Comparison of ENCODE assay signal across 7 cellular contexts in the genomic region with DNA sequence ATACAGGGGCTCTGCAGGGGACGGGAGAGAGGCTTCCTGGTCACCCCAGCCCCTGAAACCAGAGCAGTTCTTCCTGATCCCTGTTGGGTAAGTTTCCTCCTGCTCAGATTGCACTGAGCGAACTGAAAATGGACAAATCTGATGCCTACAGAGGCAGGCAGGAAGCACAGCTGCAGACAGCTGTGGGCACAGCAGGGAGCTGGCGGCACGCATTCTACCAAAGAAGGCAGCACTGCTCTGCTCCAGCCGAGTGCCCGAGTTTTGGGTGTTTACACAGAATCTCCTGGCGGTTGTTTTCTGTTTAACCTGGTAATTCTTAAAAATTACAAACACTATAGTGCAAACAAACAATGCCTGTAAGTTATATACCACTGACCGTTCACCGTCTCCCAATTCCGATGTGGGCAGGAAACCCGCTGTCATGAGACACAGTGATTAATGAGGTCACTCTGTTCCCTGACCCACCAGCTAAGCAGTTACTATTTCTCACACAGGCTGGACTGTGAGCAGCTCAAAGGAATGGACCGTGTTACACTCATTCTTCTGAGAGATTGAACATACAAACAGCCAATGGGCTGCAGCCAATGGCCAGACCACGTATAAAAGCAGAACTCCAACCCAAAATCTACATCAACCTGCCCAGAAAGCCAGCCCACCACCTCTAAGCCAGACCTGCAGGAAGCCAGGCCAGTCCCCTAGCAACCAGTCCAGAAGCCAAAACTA. TPM values are rescaled to one million over a fixed set of nuclear protein-coding genes. Genes with fewer than 3 reads are reported as not detected.
DNase-seq lines count a peak whose midpoint lies in the region; ATAC-seq and TF ChIP-seq lines count a peak whose summit lies in the region.

No MANE protein-coding gene starts in this region.

- peak overlapping the region; percentile 77 for H3K27ac ChIP-seq in PC-3 (ENCODE audit: low read length)
- H3K27ac ChIP-seq in brain microvascular endothelial cell: peak overlapping the region; percentile 97
- H3K27ac ChIP-seq in left lung: peak overlapping the region; percentile 59 to 89
- H3K27ac ChIP-seq in stomach: peak overlapping the region; percentile 59 to 86 (median 84)

- POLR2A ChIA-PET in PC-3 (lab: Charles Lee; ENCODE audit: unreplicated experiment): interaction anchor here (0.6 kb wide), 1 partner anchor 11 kb away, joined by 3 read pairs; no protein-coding TSS in a partner anchor

- TF ChIP-seq POLR2A in stomach (IDR thresholded peaks at IDR 0.05): no peak

- H3K4me1 ChIP-seq in PC-3 (ENCODE audit: insufficient read depth, low read length) (peaks cover 48% of the 10 kb centered on the region), left lung (peaks cover 22 to 94% of the 10 kb centered on the region in 2 donors), stomach (peaks cover 29 to 74% (median 62%) of the 10 kb centered on the region in 4 donors)

- peaks cover 22% of the 10 kb centered on the region for H3K79me2 ChIP-seq in PC-3 (ENCODE audit: low read length)

- in situ Hi-C loops in brain microvascular endothelial cell (cut with HindIII; ENCODE audit: low pct_ligation_motif_present, low sequenced_read_pairs): no loop called here

- H3K9ac ChIP-seq in PC-3 (ENCODE audit: low read length): peak overlapping the region; percentile 39

- H3K9me2 ChIP-seq in PC-3 (replicated peaks; ENCODE audit: low read length): no peaks in the 10 kb centered on the region

- TF ChIP-seq CTCF in PC-3 (conservative IDR thresholded peaks at IDR 0.05; ENCODE audit: low read depth, low read length) (no peak), brain microvascular endothelial cell (IDR thresholded peaks at IDR 0.05; ENCODE audit: low read depth, low read length, missing control alignments) (peak; percentile 21), left lung (IDR thresholded peaks at IDR 0.05) (no peak), stomach (IDR thresholded peaks at IDR 0.05) (no peak)

- TF ChIP-seq EP300 in stomach (IDR thresholded peaks at IDR 0.05): no peak

- 24 to 44% (median 36%) methylated on average over 13 of the region's 13 CpGs for WGBS in stomach, 5 donors

- no peaks in the 10 kb centered on the region for H3F3A ChIP-seq in PC-3 (ENCODE audit: low read length, unreplicated experiment)

- DNase-seq in PC-3 (peak; percentile 72), brain microvascular endothelial cell (peak; percentile 99), left lung (peak in 1 of 2 donors; percentile 49), stomach (no peak)

- H3K27me3 ChIP-seq in PC-3 (ENCODE audit: low read length) (no peaks in the 10 kb centered on the region), brain microvascular endothelial cell (replicated peaks) (no peaks in the 10 kb centered on the region), left lung (no peaks in the 10 kb centered on the region), stomach (no peaks in the 10 kb centered on the region)

- H3K36me3 ChIP-seq in PC-3 (ENCODE audit: low read depth, low read length) (no peaks in the 10 kb centered on the region), brain microvascular endothelial cell (replicated peaks) (no peaks in the 10 kb centered on the region), left lung (no peaks in the 10 kb centered on the region), stomach (peaks cover 0 to 4% (median 0%) of the 10 kb centered on the region in 4 donors)

- no peaks in the 10 kb centered on the region for H4K20me1 ChIP-seq in PC-3 (ENCODE audit: low read length)

- no TSS peak for BruUV-seq in PC-3 (replicated peaks; lab: Mats Ljungman, UMichigan)

- intact Hi-C loops in PC-3 (cut with micrococcal nuclease) (no loop called here), left lung (cut with DNase I) (loop anchor here in 1 of 2 donors (10.0 kb wide), 1 partner anchor 72 kb away; a partner anchor contains a TSS), stomach (cut with DNase I; ENCODE audit: low total_unique reads) (no loop called here)

- H3K9me3 ChIP-seq in PC-3 (ENCODE audit: low read length): no peaks in the 10 kb centered on the region
- no peaks in the 10 kb centered on the region for H3K9me3 ChIP-seq in left lung
- no peaks in the 10 kb centered on the region for H3K9me3 ChIP-seq in stomach

- H3K4me3 ChIP-seq in PC-3 (ENCODE audit: low read length) (peak overlapping the region; percentile 11; the same call in 1 of the 2 replicates), brain microvascular endothelial cell (ENCODE audit: low read depth, low read length) (peak overlapping the region; percentile 33), left lung (peak overlapping the region in 1 of 2 donors; percentile 20), stomach (peak overlapping the region in 3 of 4 donors; percentile 1 to 22 (median 14))

- H2AFZ ChIP-seq in PC-3 (ENCODE audit: low read length): no peak overlapping the region

- CTCF ChIA-PET in PC-3 (lab: Charles Lee): no interaction called here

- ATAC-seq in GM21786 (IDR thresholded peaks at IDR 0.05; ENCODE audit: unreplicated experiment) (peak; percentile 62), PC-3 (peak; percentile 89), left lung (peak; percentile 53), GM21526 (IDR thresholded peaks at IDR 0.05; ENCODE audit: low FRiP score, unreplicated experiment) (no peak), HG03520 (IDR thresholded peaks at IDR 0.05; ENCODE audit: unreplicated experiment) (no peak)

- H3K4me2 ChIP-seq in PC-3 (ENCODE audit: low read length): peak overlapping the region; percentile 70

RNA-seq across cellular contexts. Expression of a gene that starts 25.5 kb away (rescaled TPM):
- total RNA-seq in PC-3 (2014; rRNA removed) (25.9 and 32.5 TPM in 2 replicates), left lung (10 to 100 TPM; 48.6 to 52.7 TPM), stomach (100 to 1,000 TPM in 1 of 5 donors, 10 to 100 TPM in 3, 1 to 10 TPM in 1; 9.3 to 120 (median 24.1) TPM)
- polyA plus RNA-seq in stomach: 10 to 100 TPM; 53.5 to 67.0 (median 66.0) TPM

RNA-seq across cellular contexts. Expression of a gene that starts 39.7 kb away (rescaled TPM):
- total RNA-seq in PC-3 (2014; rRNA removed) (5.0 and 7.8 TPM in 2 replicates), left lung (1 to 10 TPM; 5.2 to 7.6 TPM), stomach (10 to 100 TPM in 1 of 5 donors, 1 to 10 TPM in 4; 1.4 to 58.3 (median 3.1) TPM)
- polyA plus RNA-seq in stomach: 1 to 10 TPM; 2.7 to 3.5 (median 2.7) TPM

Comparison
In these comparisons a context has a peak if more than half of its experiments do, and no peak if none do; other contexts are left out.
1. ATAC-seq: peak in GM21786 (single experiment), PC-3 (single experiment) and left lung (single experiment); none in GM21526 (single experiment) and HG03520 (single experiment).
2. Peak in every context shown above with its lines, with median percentiles within 50 percentile points of each other: H3K27ac ChIP-seq.